1 cellular context compared by ENCODE assay signal in the genomic region with DNA sequence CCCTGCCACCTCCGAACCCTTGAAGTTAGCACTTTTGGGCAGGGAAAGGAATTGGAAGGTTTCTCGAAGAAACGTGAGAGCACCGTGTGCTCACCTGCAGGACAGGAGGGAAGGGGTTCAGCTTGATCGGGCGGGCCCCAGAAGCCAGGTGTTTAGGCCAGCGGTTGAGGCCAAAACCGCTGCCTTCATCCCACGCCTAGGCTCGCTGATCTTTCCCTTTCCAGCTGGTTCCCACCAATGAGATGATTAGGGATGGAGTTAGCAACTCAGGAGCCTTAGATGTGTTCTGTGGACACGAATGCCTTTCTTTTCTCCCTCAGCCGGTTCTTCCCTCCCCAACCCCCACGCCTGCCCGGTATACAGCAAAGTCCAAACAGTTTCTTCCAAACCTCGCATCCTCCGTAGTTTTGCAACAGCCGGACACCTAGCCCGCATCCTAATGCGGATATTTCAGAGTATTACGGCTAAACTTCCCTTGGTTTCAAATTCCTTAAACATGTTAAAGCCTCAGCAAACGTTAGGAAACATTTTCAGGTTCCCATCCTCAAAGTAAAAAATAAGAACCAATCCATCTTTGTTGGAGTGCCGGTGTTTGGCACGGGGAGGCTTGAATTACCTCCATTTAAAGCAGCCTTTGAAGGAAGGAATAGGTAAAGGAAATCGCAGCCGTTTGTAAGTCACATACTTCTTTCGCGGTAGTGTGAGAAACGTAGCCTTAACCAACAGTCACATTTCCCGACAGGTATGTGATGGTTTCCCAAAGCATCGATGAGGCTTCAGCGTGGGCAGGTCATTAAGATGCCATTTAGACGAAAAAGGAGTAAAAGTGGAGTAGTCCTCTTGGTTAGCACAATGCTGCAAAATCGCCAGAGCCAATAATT.
TF ChIP-seq lines count a peak whose summit lies in the region.

No MANE protein-coding gene starts in this region.

TF ChIP-seq in WTC11, 78 proteins besides CTCF, POLR2A, EP300 and RAD21 (continued from another document):
- TF ChIP-seq, protein P1, sequence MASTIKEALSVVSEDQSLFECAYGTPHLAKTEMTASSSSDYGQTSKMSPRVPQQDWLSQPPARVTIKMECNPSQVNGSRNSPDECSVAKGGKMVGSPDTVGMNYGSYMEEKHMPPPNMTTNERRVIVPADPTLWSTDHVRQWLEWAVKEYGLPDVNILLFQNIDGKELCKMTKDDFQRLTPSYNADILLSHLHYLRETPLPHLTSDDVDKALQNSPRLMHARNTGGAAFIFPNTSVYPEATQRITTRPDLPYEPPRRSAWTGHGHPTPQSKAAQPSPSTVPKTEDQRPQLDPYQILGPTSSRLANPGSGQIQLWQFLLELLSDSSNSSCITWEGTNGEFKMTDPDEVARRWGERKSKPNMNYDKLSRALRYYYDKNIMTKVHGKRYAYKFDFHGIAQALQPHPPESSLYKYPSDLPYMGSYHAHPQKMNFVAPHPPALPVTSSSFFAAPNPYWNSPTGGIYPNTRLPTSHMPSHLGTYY (CRISPR knock-in tag; IDR thresholded peaks at IDR 0.05): no peak
- TF ChIP-seq TEAD1 (CRISPR knock-in tag; IDR thresholded peaks at IDR 0.05): 0 out of 2 replicates have a peak, but pooled peaks have one; percentile 44
- TF ChIP-seq, protein P2, sequence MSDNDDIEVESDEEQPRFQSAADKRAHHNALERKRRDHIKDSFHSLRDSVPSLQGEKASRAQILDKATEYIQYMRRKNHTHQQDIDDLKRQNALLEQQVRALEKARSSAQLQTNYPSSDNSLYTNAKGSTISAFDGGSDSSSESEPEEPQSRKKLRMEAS (CRISPR knock-in tag; IDR thresholded peaks at IDR 0.05): 0 out of 2 replicates have a peak, but pooled peaks have one; percentile 31
- no peak for TF ChIP-seq NFE2L1 (CRISPR knock-in tag; IDR thresholded peaks at IDR 0.05)
- no peak for TF ChIP-seq ATF1 (CRISPR knock-in tag; IDR thresholded peaks at IDR 0.05)
- no peak for TF ChIP-seq TCF7 (CRISPR knock-in tag; IDR thresholded peaks at IDR 0.05; ENCODE audit: low read depth)
- TF ChIP-seq, protein P3, sequence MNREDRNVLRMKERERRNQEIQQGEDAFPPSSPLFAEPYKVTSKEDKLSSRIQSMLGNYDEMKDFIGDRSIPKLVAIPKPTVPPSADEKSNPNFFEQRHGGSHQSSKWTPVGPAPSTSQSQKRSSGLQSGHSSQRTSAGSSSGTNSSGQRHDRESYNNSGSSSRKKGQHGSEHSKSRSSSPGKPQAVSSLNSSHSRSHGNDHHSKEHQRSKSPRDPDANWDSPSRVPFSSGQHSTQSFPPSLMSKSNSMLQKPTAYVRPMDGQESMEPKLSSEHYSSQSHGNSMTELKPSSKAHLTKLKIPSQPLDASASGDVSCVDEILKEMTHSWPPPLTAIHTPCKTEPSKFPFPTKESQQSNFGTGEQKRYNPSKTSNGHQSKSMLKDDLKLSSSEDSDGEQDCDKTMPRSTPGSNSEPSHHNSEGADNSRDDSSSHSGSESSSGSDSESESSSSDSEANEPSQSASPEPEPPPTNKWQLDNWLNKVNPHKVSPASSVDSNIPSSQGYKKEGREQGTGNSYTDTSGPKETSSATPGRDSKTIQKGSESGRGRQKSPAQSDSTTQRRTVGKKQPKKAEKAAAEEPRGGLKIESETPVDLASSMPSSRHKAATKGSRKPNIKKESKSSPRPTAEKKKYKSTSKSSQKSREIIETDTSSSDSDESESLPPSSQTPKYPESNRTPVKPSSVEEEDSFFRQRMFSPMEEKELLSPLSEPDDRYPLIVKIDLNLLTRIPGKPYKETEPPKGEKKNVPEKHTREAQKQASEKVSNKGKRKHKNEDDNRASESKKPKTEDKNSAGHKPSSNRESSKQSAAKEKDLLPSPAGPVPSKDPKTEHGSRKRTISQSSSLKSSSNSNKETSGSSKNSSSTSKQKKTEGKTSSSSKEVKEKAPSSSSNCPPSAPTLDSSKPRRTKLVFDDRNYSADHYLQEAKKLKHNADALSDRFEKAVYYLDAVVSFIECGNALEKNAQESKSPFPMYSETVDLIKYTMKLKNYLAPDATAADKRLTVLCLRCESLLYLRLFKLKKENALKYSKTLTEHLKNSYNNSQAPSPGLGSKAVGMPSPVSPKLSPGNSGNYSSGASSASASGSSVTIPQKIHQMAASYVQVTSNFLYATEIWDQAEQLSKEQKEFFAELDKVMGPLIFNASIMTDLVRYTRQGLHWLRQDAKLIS (CRISPR knock-in tag; IDR thresholded peaks at IDR 0.05; ENCODE audit: borderline replicate concordance): no peak
- TF ChIP-seq NR2C2 (CRISPR knock-in tag; IDR thresholded peaks at IDR 0.05): no peak
- no peak for TF ChIP-seq NFATC4 (CRISPR knock-in tag; IDR thresholded peaks at IDR 0.05)
- no peak for TF ChIP-seq SMAD3 (CRISPR knock-in tag; IDR thresholded peaks at IDR 0.05; ENCODE audit: borderline replicate concordance)
- no peak for TF ChIP-seq HMGA2 (CRISPR knock-in tag; IDR thresholded peaks at IDR 0.05)
- TF ChIP-seq ZNF263 (CRISPR knock-in tag; IDR thresholded peaks at IDR 0.05; ENCODE audit: low read depth): no peak
- TF ChIP-seq, protein P4, sequence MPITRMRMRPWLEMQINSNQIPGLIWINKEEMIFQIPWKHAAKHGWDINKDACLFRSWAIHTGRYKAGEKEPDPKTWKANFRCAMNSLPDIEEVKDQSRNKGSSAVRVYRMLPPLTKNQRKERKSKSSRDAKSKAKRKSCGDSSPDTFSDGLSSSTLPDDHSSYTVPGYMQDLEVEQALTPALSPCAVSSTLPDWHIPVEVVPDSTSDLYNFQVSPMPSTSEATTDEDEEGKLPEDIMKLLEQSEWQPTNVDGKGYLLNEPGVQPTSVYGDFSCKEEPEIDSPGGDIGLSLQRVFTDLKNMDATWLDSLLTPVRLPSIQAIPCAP (CRISPR knock-in tag; IDR thresholded peaks at IDR 0.05): no peak
- TF ChIP-seq, protein P5, sequence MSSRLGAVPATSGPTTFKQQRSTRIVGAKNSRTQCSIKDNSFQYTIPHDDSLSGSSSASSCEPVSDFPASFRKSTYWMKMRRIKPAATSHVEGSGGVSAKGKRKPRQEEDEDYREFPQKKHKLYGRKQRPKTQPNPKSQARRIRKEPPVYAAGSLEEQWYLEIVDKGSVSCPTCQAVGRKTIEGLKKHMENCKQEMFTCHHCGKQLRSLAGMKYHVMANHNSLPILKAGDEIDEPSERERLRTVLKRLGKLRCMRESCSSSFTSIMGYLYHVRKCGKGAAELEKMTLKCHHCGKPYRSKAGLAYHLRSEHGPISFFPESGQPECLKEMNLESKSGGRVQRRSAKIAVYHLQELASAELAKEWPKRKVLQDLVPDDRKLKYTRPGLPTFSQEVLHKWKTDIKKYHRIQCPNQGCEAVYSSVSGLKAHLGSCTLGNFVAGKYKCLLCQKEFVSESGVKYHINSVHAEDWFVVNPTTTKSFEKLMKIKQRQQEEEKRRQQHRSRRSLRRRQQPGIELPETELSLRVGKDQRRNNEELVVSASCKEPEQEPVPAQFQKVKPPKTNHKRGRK (CRISPR knock-in tag; IDR thresholded peaks at IDR 0.05; ENCODE audit: borderline replicate concordance): no peak
- TF ChIP-seq RELA (CRISPR knock-in tag; IDR thresholded peaks at IDR 0.05; ENCODE audit: borderline replicate concordance): no peak
- TF ChIP-seq EMX1 (CRISPR knock-in tag; IDR thresholded peaks at IDR 0.05): no peak
- TF ChIP-seq ZNF423 (CRISPR knock-in tag; IDR thresholded peaks at IDR 0.05): no peak
- TF ChIP-seq SMAD4 (CRISPR knock-in tag; IDR thresholded peaks at IDR 0.05): 0 out of 2 replicates have a peak, but pooled peaks have one; percentile 34
